In genomic region chr11:1168256-1168655, GRCh38 we compare ENCODE assay signal across 28 cellular contexts. TPM values are rescaled to one million over a fixed set of nuclear protein-coding genes. Genes with fewer than 3 reads are reported as not detected.
"Had no signal": no experiment of that assay in that cellular context is flagged by ENCODE, and none has a peak within 500 bp of the region (broad histone marks: within the 10 kb centered on the region; RNA-seq: fewer than 3 reads in every experiment).

No MANE protein-coding gene starts in this region.

- FAIRE-seq: TTC549 had no signal

- H3K4me1 Mint-ChIP-seq: activated B cell treated with CpG ODN at 0.5 μM for 24 hours; activated CD4-positive, alpha-beta T cell treated with anti-CD3 and anti-CD28 coated beads, Interleukin-2, amount 10 ng/mL, durations not matched to agents 24 days and 14 days; activated naive CD4-positive, alpha-beta T cell treated with anti-CD3 and anti-CD28 coated beads, Interleukin-2, amount 50 U/mL, for 24 hours; central memory CD8-positive, alpha-beta T cell had no signal

- H3K9me3 ChIP-seq: body of pancreas, MG63, SJCRH30 had no signal

- H3K27ac Mint-ChIP-seq: activated B cell treated with CpG ODN at 0.5 μM for 24 hours; activated CD4-positive, alpha-beta T cell treated with anti-CD3 and anti-CD28 coated beads, Interleukin-2, amount 10 ng/mL, durations not matched to agents 24 days and 14 days; activated naive CD4-positive, alpha-beta T cell treated with anti-CD3 and anti-CD28 coated beads, Interleukin-2, amount 50 U/mL, for 24 hours had no signal

- H3K27ac ChIP-seq: body of pancreas, SJCRH30 had no signal

- H3K9me3 Mint-ChIP-seq: activated naive CD4-positive, alpha-beta T cell treated with anti-CD3 and anti-CD28 coated beads, Interleukin-2, amount 50 U/mL, for 24 hours had no signal

- ATAC-seq: body of pancreas, Panc1 had no signal

- H3K4me3 Mint-ChIP-seq: activated B cell treated with CpG ODN at 0.5 μM for 24 hours; activated CD4-positive, alpha-beta T cell treated with anti-CD3 and anti-CD28 coated beads, Interleukin-2, amount 10 ng/mL, durations not matched to agents 24 days and 14 days; activated naive CD4-positive, alpha-beta T cell treated with anti-CD3 and anti-CD28 coated beads, Interleukin-2, amount 50 U/mL, for 24 hours; central memory CD8-positive, alpha-beta T cell had no signal

- DNase-seq: activated B cell treated with CpG ODN at 0.5 μM for 24 hours; activated CD4-positive, alpha-beta T cell treated with anti-CD3 and anti-CD28 coated beads for 1 hour; activated CD4-positive, alpha-beta T cell treated with anti-CD3 and anti-CD28 coated beads, Interleukin-2, amount 10 ng/mL, durations not matched to agents 24 days and 14 days; activated CD4-positive, alpha-beta T cell treated with anti-CD3 and anti-CD28 coated beads, Interleukin-2, amount 50 U/mL, for 48 hours; activated CD8-positive, alpha-beta memory T cell treated with anti-CD3 and anti-CD28 coated beads for 24 hours; activated naive CD4-positive, alpha-beta T cell; body of pancreas; MG63; MV-4-11; NCI-H1105; NCI-H1436; NCI-H1694 treated with DMSO at 0.1 percent for 48 hours; NCI-H2029 treated with DMSO at 0.1 percent for 48 hours; NCI-H345; NCI-H510A; NCI-H82; NK-92 treated with Interleukin-12 subunit alpha and Interleukin-12 subunit beta, amount 100 ng/mL, for 24 hours; OCI-M1; RPMI8226; SJCRH30; T-helper 2 cell; T1000 had no signal

- H3K4me1 ChIP-seq: body of pancreas, SJCRH30 had no signal

- H3K27me3 Mint-ChIP-seq: activated B cell treated with CpG ODN at 0.5 μM for 24 hours; activated CD4-positive, alpha-beta T cell treated with anti-CD3 and anti-CD28 coated beads, Interleukin-2, amount 10 ng/mL, durations not matched to agents 24 days and 14 days; activated naive CD4-positive, alpha-beta T cell treated with anti-CD3 and anti-CD28 coated beads, Interleukin-2, amount 50 U/mL, for 24 hours had no signal

- H3K4me3 ChIP-seq: body of pancreas, MG63, SJCRH30 had no signal

RNA-seq across cellular contexts. Expression of gene MUC5AC, which starts 10.5 kb away (rescaled TPM):
- total RNA-seq: activated B cell treated with CpG ODN at 0.5 μM for 24 hours; activated CD4-positive, alpha-beta T cell treated with anti-CD3 and anti-CD28 coated beads, Interleukin-2, amount 10 ng/mL, durations not matched to agents 24 days and 14 days; aorta; Right ventricle myocardium superior; SJCRH30 had no signal

RNA-seq across cellular contexts. Expression of gene MUC5B, which starts 54.6 kb away (rescaled TPM):
- total RNA-seq: activated B cell treated with CpG ODN at 0.5 μM for 24 hours; activated CD4-positive, alpha-beta T cell treated with anti-CD3 and anti-CD28 coated beads, Interleukin-2, amount 10 ng/mL, durations not matched to agents 24 days and 14 days; aorta; Right ventricle myocardium superior; SJCRH30 had no signal
